7 cellular contexts compared by ENCODE assay signal in the genomic region with DNA sequence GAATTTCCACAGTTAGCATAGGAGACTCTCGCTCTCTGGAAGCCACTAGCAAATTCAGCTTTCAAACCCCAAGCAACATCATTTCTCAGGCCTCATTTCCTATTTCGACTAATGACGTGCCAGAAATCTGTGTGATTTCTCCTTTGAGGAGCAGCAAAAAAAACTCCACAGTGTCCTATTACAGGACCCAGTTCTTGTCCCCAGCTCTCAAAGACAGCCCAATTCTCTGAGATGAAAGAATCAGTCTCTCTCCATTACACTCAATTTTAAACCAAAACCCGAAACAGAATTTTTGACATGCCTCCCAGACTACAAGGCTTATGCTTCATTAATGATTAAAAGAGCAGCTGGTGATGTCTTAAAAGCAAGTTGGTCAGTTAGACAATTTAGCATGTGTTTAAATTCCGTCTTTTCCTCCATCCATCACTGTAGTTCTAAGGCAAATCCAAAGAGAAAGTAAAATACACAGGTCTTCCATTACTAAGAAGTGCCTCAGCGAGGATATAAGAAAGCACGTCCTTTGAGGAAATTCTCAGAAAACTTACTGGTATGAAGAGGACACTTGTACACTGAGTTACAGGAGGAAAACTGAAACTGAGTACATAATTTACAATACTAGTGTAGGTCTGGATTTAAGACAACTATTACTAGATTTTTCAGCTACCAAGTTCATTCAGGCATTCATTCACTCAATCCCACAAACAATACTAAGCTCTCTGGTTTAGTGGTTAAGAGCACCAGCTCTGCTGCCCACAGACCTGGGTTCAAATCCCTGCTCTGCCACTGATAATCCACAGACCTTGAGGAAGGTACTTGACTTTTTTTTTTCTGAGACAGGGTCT. TPM values are rescaled to one million over a fixed set of nuclear protein-coding genes. Genes with fewer than 3 reads are reported as not detected.
DNase-seq lines count a peak whose midpoint lies in the region; ATAC-seq and TF ChIP-seq lines count a peak whose summit lies in the region.

No MANE protein-coding gene starts in this region.

- peaks cover 45% of the 10 kb centered on the region for H3K4me1 ChIP-seq in lower lobe of right lung
- peaks cover 31 to 67% (median 43%) of the 10 kb centered on the region in 4 donors for H3K4me1 ChIP-seq in transverse colon
- H3K4me1 ChIP-seq in A673 (ENCODE audit: insufficient read depth, low read length, poor library complexity, severe bottlenecking): no peaks in the 10 kb centered on the region

- no peak for TF ChIP-seq POLR2A in transverse colon (IDR thresholded peaks at IDR 0.05)

- TF ChIP-seq EP300 in transverse colon (IDR thresholded peaks at IDR 0.05; ENCODE audit: low read depth): no peak

- DNase-seq in astrocyte of the hippocampus (ENCODE audit: low read depth, low spot score) (peak; percentile 67), lower lobe of right lung (no peak), transverse colon (no peak), A673 (ENCODE audit: low spot score) (no peak)

- H3K4me3 ChIP-seq in lower lobe of right lung (peak overlapping the region; percentile 28), transverse colon (peak overlapping the region in 1 of 4 donors; percentile 27), A673 (ENCODE audit: low read depth, low read length, poor library complexity, severe bottlenecking) (no peak overlapping the region)

- WGBS in transverse colon (ENCODE audit: low coverage in 1 of 2), 2 donors: 9 to 28% methylated on average over 4 to 7 of the region's 7 CpGs

- no peak for TF ChIP-seq CTCF in lower lobe of right lung (IDR thresholded peaks at IDR 0.05)
- TF ChIP-seq CTCF in transverse colon (IDR thresholded peaks at IDR 0.05): no peak
- TF ChIP-seq CTCF in A673 (conservative IDR thresholded peaks at IDR 0.05; ENCODE audit: low read depth, low read length): no peak

- intact Hi-C loops in lower lobe of right lung (cut with DNase I): no loop called here
- intact Hi-C loops in transverse colon (cut with DNase I; ENCODE audit: low total_unique reads): no loop called here
- intact Hi-C loops in A673 (cut with micrococcal nuclease; ENCODE audit: unreplicated experiment): no loop called here

- H3K36me3 ChIP-seq in lower lobe of right lung (peaks cover 3% of the 10 kb centered on the region), transverse colon (no peaks in the 10 kb centered on the region), A673 (ENCODE audit: insufficient read depth, low read length, poor library complexity, severe bottlenecking) (no peaks in the 10 kb centered on the region)

- peak overlapping the region; percentile 59 for H3K27ac ChIP-seq in lower lobe of right lung
- H3K27ac ChIP-seq in transverse colon: peak overlapping the region; percentile 80 to 88 (median 84)
- H3K27ac ChIP-seq in A673 (ENCODE audit: low read depth, low read length, poor library complexity, severe bottlenecking): no peak overlapping the region

- CTCF ChIA-PET in A673 (lab: Charles Lee): no interaction called here

- H3K9me3 ChIP-seq in lower lobe of right lung (no peaks in the 10 kb centered on the region), transverse colon (no peaks in the 10 kb centered on the region), A673 (ENCODE audit: low read depth, low read length, poor library complexity, severe bottlenecking) (no peaks in the 10 kb centered on the region)

- no TSS peak for BruUV-seq in A673 (replicated peaks; lab: Mats Ljungman, UMichigan)

- ATAC-seq in GM18870 (IDR thresholded peaks at IDR 0.05; ENCODE audit: unreplicated experiment) (peak; percentile 66), HG03159 (IDR thresholded peaks at IDR 0.05; ENCODE audit: unreplicated experiment) (peak; percentile 64), lower lobe of right lung (peak; percentile 52 to 63), HG03460 (IDR thresholded peaks at IDR 0.05; ENCODE audit: unreplicated experiment) (no peak)

- in situ Hi-C loops in transverse colon (cut with MboI; ENCODE audit: low pct_ligation_motif_present in 1 of 4, low pct_unique_long_range_greater_than_20kb in 1 of 4, low sequenced_read_pairs in 3 of 4): no loop called here

- H3K27me3 ChIP-seq in lower lobe of right lung (ENCODE audit: low read depth) (no peaks in the 10 kb centered on the region), transverse colon (no peaks in the 10 kb centered on the region), A673 (replicated peaks; ENCODE audit: insufficient read depth, low read depth, low read length, poor library complexity) (no peaks in the 10 kb centered on the region)

- POLR2A ChIA-PET in A673 (lab: Charles Lee; ENCODE audit: low non-redundant PET): no interaction called here

RNA-seq across cellular contexts. Expression of a gene that starts 12.5 kb away (rescaled TPM):
- total RNA-seq in lower lobe of right lung (63.4 TPM), transverse colon (100 to 1,000 TPM in 2 of 4 donors, 10 to 100 TPM in 2; 65.9 to 178 (median 97.7) TPM), A673 (2021) (10.0 and 15.2 TPM in 2 replicates)

RNA-seq across cellular contexts. Expression of a gene that starts 12.9 kb away (rescaled TPM):
- total RNA-seq in lower lobe of right lung: 13.4 TPM
- 1 to 10 TPM in 1 of 4 donors, under 1 TPM in 2, not detected in 1; 0.64 to 1.8 (median 0.82) TPM for total RNA-seq in transverse colon
- 1.0 and 2.0 TPM in 2 replicates for total RNA-seq in A673 (2021)
